3 cellular contexts compared by ENCODE assay signal in the genomic region with DNA sequence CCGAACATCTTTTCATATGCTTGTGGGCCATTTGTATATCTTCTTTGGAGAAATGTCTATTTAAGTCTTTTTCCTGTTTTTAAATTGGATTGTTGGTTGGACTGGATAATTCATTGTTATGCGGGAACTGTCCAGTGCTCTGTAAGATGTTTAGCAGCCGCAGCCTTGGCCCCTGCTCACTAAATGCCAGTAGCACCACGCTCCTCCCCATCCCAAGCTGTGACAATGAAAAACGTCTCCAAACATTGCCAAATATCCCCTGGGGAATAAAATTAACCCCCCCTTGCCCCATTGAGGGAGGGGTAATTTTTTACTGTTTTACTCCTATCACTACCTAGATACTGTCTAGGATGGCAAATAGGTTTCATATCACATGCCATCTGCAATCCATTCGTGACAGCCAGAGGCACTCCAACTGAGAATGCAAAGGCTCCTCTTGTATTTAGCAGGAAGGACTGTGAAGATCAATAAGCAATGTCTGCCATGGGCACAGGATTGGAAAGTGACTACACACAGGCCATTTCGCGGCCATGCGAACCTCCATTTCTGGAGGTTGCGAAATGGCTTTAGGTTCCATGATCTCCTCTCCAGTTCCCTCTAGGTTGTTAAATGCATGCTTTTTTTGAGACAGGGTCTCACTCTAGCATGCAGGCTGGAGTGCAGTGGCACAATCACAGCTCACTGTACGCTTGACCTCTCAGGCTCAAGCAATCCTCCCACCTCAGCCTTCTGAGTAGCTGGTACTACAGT.
A peak's percentile ranks its signal among the peaks of the same experiment; 100 is the strongest.
TF ChIP-seq lines count a peak whose summit lies in the region.

No MANE protein-coding gene starts in this region.

TF ChIP-seq in SK-N-SH, 30 proteins besides CTCF, POLR2A, EP300 and RAD21:
- TF ChIP-seq MEF2A (IDR thresholded peaks at IDR 0.05; ENCODE audit: borderline replicate concordance, low read depth) (no peak), GATA2 (CRISPR knock-in tag; IDR thresholded peaks at IDR 0.05) (peak; percentile 27; the same call in 1 of the 2 replicates)

TF ChIP-seq in SK-N-SH treated with all-trans-retinoic acid at 6 μM for 48 hours, 23 proteins besides CTCF, POLR2A, EP300 and RAD21:
- TF ChIP-seq ZFP30 (CRISPR knock-in tag; IDR thresholded peaks at IDR 0.05) (no peak), TSHZ2 (CRISPR knock-in tag; IDR thresholded peaks at IDR 0.05) (no peak), TCF4 (CRISPR knock-in tag; IDR thresholded peaks at IDR 0.05; ENCODE audit: borderline replicate concordance) (no peak), TOX (CRISPR knock-in tag; IDR thresholded peaks at IDR 0.05; ENCODE audit: borderline replicate concordance) (no peak), BACH2 (CRISPR knock-in tag; IDR thresholded peaks at IDR 0.05; ENCODE audit: borderline replicate concordance) (no peak), ESRRG (CRISPR knock-in tag; IDR thresholded peaks at IDR 0.05) (no peak), ISL1 (CRISPR knock-in tag; IDR thresholded peaks at IDR 0.05) (no peak)
TF ChIP-seq in SK-N-SH treated with all-trans-retinoic acid at 6 μM for 48 hours: peak in this region for 0.

TF ChIP-seq in IMR-90, 13 proteins besides CTCF, POLR2A, EP300 and RAD21:
- TF ChIP-seq CEBPB (IDR thresholded peaks at IDR 0.05; ENCODE audit: low read depth, low read length) (peak; percentile 68; the same call in 1 of the 2 replicates), BHLHE40 (IDR thresholded peaks at IDR 0.05; ENCODE audit: low read depth, low read length) (no peak)
